Comparison of ENCODE assay signal across 10 cellular contexts in the genomic region with DNA sequence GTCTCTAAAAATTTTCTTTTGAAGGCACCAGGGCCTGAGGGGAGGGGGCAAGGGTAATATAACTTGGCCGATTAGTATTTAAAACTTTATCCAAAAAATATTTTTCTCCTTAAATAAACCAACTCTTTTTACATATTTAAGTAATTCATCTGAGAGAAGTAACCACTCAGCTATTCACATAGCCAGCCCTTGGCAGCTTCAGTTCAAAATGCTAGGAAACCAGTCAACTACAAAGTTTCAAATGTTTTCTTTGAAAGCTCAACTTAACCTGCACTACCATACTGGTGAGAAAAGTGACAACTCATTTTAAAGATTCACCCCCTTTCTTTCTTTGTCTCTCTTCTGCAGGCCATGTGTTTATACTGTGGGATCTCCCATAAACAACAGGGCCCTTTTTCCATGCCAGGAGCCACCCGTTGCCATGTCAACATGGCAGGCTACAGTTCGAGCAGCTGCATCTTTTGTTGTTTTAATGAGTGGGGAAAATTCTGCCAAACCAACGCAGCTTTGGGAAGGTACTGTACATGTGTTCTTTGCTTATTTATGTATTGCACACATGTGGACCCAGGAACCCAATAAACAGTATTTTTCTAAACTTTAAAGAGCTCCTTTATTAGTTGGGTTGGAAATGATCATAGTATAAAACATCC. TPM values are rescaled to one million over a fixed set of nuclear protein-coding genes. Genes with fewer than 3 reads are reported as not detected.
DNase-seq lines count a peak whose midpoint lies in the region; ATAC-seq lines count a peak whose summit lies in the region.
"Had no signal": no experiment of that assay in that cellular context is flagged by ENCODE, and none has a peak within 500 bp of the region (broad histone marks: within the 10 kb centered on the region; RNA-seq: fewer than 3 reads in every experiment).

No MANE protein-coding gene starts in this region.

- ATAC-seq in GM18873 (IDR thresholded peaks at IDR 0.05; ENCODE audit: low FRiP score, unreplicated experiment) (no peak), T-cell (replicated peaks in 1 of 4) (no peak)

- in situ Hi-C loops in G401 (cut with HindIII; ENCODE audit: low sequenced_read_pairs) = no loop called here

- H3K4me3 Mint-ChIP-seq in T-cell = no peak overlapping the region
- H3K4me3 Mint-ChIP-seq: central memory CD8-positive, alpha-beta T cell had no signal

- peak overlapping the region in 1 of 2 donors; percentile 52 for H3K27ac Mint-ChIP-seq in T-cell

- peaks cover 25% of the 10 kb centered on the region for H3K36me3 Mint-ChIP-seq in T-cell

- DNase-seq in G401 (ENCODE audit: low spot score) = peak; percentile 52
- peak; percentile 82 for DNase-seq in NCI-H2107 treated with DMSO at 0.1 percent for 48 hours (lab: John Stamatoyannopoulos, UW; ENCODE audit: unreplicated experiment)
- peak; percentile 21 for DNase-seq in cerebellum (ENCODE audit: low spot score)
- DNase-seq in nucleus accumbens (lab: John Stamatoyannopoulos, UW) = peak in 47 of 56 donors; percentile 29 to 84 (median 63)
- no peak for DNase-seq in HPDE6-E6E7 (ENCODE audit: extremely low spot score)
- DNase-seq in T-cell = no peak
- DNase-seq in kidney glomerular epithelial cell (lab: John Stamatoyannopoulos, UW) = no peak
- DNase-seq: activated CD4-positive, alpha-beta T cell treated with anti-CD3 and anti-CD28 coated beads, Interleukin-2, amount 50 U/mL, for 1 hour had no signal

- no peaks in the 10 kb centered on the region for H3K9me3 Mint-ChIP-seq in T-cell
- H3K9me3 Mint-ChIP-seq: central memory CD8-positive, alpha-beta T cell had no signal

- H3K27me3 Mint-ChIP-seq in T-cell = no peaks in the 10 kb centered on the region
- H3K27me3 Mint-ChIP-seq: central memory CD8-positive, alpha-beta T cell had no signal

- CTCF ChIA-PET in T-cell (lab: Charles Lee) = no interaction called here

- POLR2A ChIA-PET in T-cell (lab: Charles Lee) = no interaction called here

- peaks cover under 1 to 14% (median 3%) of the 10 kb centered on the region in 3 donors for H3K4me1 Mint-ChIP-seq in T-cell

RNA-seq across cellular contexts. Expression of gene AOPEP, which starts 46.3 kb away (rescaled TPM):
- total RNA-seq in G401 (2014; rRNA removed; shearing (Covaris generic)) = 23.8 and 58.1 TPM in 2 replicates
- 67.2 TPM for total RNA-seq in cerebellum
- total RNA-seq in T-cell = 10 to 100 TPM; 10.4 to 14.8 (median 11.3) TPM

Comparison
In these comparisons a context has a peak if more than half of its experiments do, and no peak if none do; other contexts are left out.
1. DNase-seq: peak in G401 (single experiment), NCI-H2107 treated with DMSO at 0.1 percent for 48 hours (single experiment), cerebellum (single experiment) and nucleus accumbens (47 of 56); none in HPDE6-E6E7 (single experiment), T-cell (0 of 34) and kidney glomerular epithelial cell (single experiment).